25 cellular contexts compared by ENCODE assay signal in the genomic region with DNA sequence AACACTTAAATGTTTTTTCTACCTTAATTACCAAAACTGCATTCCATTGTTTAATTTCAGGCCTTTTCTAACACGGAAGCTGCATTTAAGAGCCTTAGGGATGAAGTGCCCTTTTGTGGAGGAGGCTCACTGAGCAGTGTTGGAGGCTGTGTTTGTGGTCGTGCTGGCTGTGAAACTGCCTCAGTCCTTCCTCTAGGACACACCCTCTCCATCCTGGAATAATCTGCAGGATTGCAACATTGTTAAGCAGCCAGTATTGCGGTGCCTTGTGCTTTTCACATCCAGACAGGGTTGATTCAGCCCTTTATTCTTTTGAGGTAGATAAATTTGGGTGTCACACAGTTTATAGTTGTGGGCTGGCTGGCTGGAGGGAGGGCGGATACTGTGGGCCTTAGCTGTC.
A peak's percentile ranks its signal among the peaks of the same experiment; 100 is the strongest.
DNase-seq lines count a peak whose midpoint lies in the region; ATAC-seq and TF ChIP-seq lines count a peak whose summit lies in the region.
"Had no signal": no experiment of that assay in that cellular context is flagged by ENCODE, and none has a peak within 500 bp of the region (broad histone marks: within the 10 kb centered on the region; RNA-seq: fewer than 3 reads in every experiment).

No MANE protein-coding gene starts in this region.

- H2BK120ac ChIP-seq in neuronal stem cell (ENCODE audit: low read depth, low read length), result no peak overlapping the region

- no peak for ATAC-seq in natural killer cell
- ATAC-seq: activated CD4-positive, CD25-positive, alpha-beta regulatory T cell treated with anti-CD3 and anti-CD28 coated beads, Interleukin-2, amount 50 U/mL, for 24 hours; activated T-helper 17 cell treated with anti-CD3 and anti-CD28 coated beads, Interleukin-2, amount 50 U/mL, for 72 hours; upper lobe of right lung had no signal

- no peak overlapping the region for H3K4ac ChIP-seq in neuronal stem cell (ENCODE audit: low read length)

- no peak for TF ChIP-seq CTCF in fibroblast of the aortic adventitia (IDR thresholded peaks at IDR 0.05; ENCODE audit: insufficient read depth, low read length)
- TF ChIP-seq CTCF in smooth muscle cell (IDR thresholded peaks at IDR 0.05; ENCODE audit: borderline replicate concordance, insufficient read depth, poor library complexity, severe bottlenecking), result no peak
- TF ChIP-seq CTCF in natural killer cell (IDR thresholded peaks at IDR 0.05), result no peak

- H2AFZ ChIP-seq in smooth muscle cell (ENCODE audit: low read depth), result no peak overlapping the region
- no peak overlapping the region for H2AFZ ChIP-seq in neuronal stem cell (ENCODE audit: low read length)
- H2AFZ ChIP-seq: parathyroid adenoma had no signal

- H3K9me3 Mint-ChIP-seq in natural killer cell, result no peaks in the 10 kb centered on the region
- H3K9me3 Mint-ChIP-seq: activated CD4-positive, alpha-beta memory T cell treated with anti-CD3 and anti-CD28 coated beads for 36 hours; activated naive CD4-positive, alpha-beta T cell treated with anti-CD3 and anti-CD28 coated beads, Interleukin-2, amount 50 U/mL, for 24 hours; activated T-helper 17 cell treated with anti-CD3 and anti-CD28 coated beads, Interleukin-2, amount 50 U/mL, for 72 hours; T-helper 1 cell treated with Interleukin-12 subunit alpha and Interleukin-12 subunit beta and Interleukin-4 antibody, amounts not matched to agents 30 μg/mL and 1 μg/mL, for 36 hours had no signal

- H3K4me1 Mint-ChIP-seq in natural killer cell, result peaks cover 5 to 7% of the 10 kb centered on the region in 2 donors
- H3K4me1 Mint-ChIP-seq: activated naive CD4-positive, alpha-beta T cell treated with anti-CD3 and anti-CD28 coated beads, Interleukin-2, amount 50 U/mL, for 24 hours; activated T-helper 17 cell treated with anti-CD3 and anti-CD28 coated beads, Interleukin-2, amount 50 U/mL, for 72 hours had no signal

- H3K23ac ChIP-seq in neuronal stem cell (ENCODE audit: low read depth, low read length, poor library complexity), result no peak overlapping the region

- H2BK12ac ChIP-seq in neuronal stem cell (ENCODE audit: low read length), result no peak overlapping the region

- H3K4me2 ChIP-seq in smooth muscle cell (peak overlapping the region; percentile 14), neuronal stem cell (ENCODE audit: insufficient read depth, low read length, poor library complexity, severe bottlenecking) (no peak overlapping the region)
- H3K4me2 ChIP-seq: SK-N-SH had no signal

- no peak overlapping the region for H4K91ac ChIP-seq in neuronal stem cell (ENCODE audit: low read depth, low read length, poor library complexity)

- no peak overlapping the region for H3K4me3 Mint-ChIP-seq in natural killer cell
- H3K4me3 Mint-ChIP-seq: activated CD4-positive, alpha-beta memory T cell treated with anti-CD3 and anti-CD28 coated beads for 36 hours; activated naive CD4-positive, alpha-beta T cell treated with anti-CD3 and anti-CD28 coated beads, Interleukin-2, amount 50 U/mL, for 24 hours; activated T-helper 17 cell treated with anti-CD3 and anti-CD28 coated beads, Interleukin-2, amount 50 U/mL, for 72 hours; T-helper 1 cell treated with Interleukin-12 subunit alpha and Interleukin-12 subunit beta and Interleukin-4 antibody, amounts not matched to agents 30 μg/mL and 1 μg/mL, for 36 hours had no signal

- no peak overlapping the region for H3K18ac ChIP-seq in neuronal stem cell (ENCODE audit: low read length)

- no peaks in the 10 kb centered on the region for H3K4me1 ChIP-seq in smooth muscle cell (ENCODE audit: low read depth)
- peaks cover 0 to 2% of the 10 kb centered on the region in 2 donors for H3K4me1 ChIP-seq in neuronal stem cell (ENCODE audit: control insufficient read depth in 2 of 2, insufficient read depth in 1 of 2, low read depth in 1 of 2, low read length in 2 of 2)
- H3K4me1 ChIP-seq: ascending aorta, heart left ventricle, parathyroid adenoma, right atrium auricular region, upper lobe of right lung had no signal

- H3K27ac ChIP-seq in smooth muscle cell (ENCODE audit: low read depth) (no peak overlapping the region), neuronal stem cell (replicated peaks; ENCODE audit: low read length) (no peak overlapping the region)
- H3K27ac ChIP-seq: ascending aorta, heart left ventricle, parathyroid adenoma, right atrium auricular region, upper lobe of right lung had no signal

- in situ Hi-C loops in SK-MEL-5 (cut with HindIII; ENCODE audit: low pct_unique_long_range_greater_than_20kb, low sequenced_read_pairs), result no loop called here

- 21% methylated on average over 4 of the region's 4 CpGs for WGBS in smooth muscle cell (ENCODE audit: low lambda C conversion rate)
- no CpG with 5 or more reads among the region's 4 CpGs for WGBS in neuronal stem cell (ENCODE audit: extremely low coverage in 2 of 2, insufficient read length in 2 of 2, insufficient replicate concordance in 1 of 2), 2 donors

- H3K9ac ChIP-seq in smooth muscle cell (ENCODE audit: low read depth) (no peak overlapping the region), neuronal stem cell (ENCODE audit: low read depth, low read length, poor library complexity) (no peak overlapping the region)
- H3K9ac ChIP-seq: parathyroid adenoma, SK-N-SH had no signal

- H3K14ac ChIP-seq in neuronal stem cell (ENCODE audit: low read length), result no peak overlapping the region

- DNase-seq in H4 (ENCODE audit: low spot score) (peak; percentile 79), SK-MEL-5 (ENCODE audit: low read depth, low spot score) (peak; percentile 66), fibroblast of the aortic adventitia (ENCODE audit: low read depth) (peak; percentile 6), smooth muscle cell (lab: John Stamatoyannopoulos, UW; ENCODE audit: unreplicated experiment) (no peak), neuronal stem cell (ENCODE audit: low spot score) (no peak), natural killer cell (no peak), NCI-H187 (lab: John Stamatoyannopoulos, UW) (no peak)
- DNase-seq: activated CD4-positive, alpha-beta memory T cell treated with anti-CD3 and anti-CD28 coated beads for 36 hours; activated CD8-positive, alpha-beta memory T cell treated with anti-CD3 and anti-CD28 coated beads, Interleukin-2, amount 50 U/mL, for 48 hours; cerebellar nuclear complex; foreskin fibroblast; heart left ventricle; NCI-H1048; NCI-H187 treated with DMSO at 0.1 percent for 48 hours; NCI-H526; SK-N-SH; stimulated activated CD4-positive, alpha-beta T cell treated with anti-CD3 and anti-CD28 coated beads, Interleukin-2, amount 100 ng/mL, for 48 hours; upper lobe of right lung had no signal

- no peak overlapping the region for H4K8ac ChIP-seq in neuronal stem cell (ENCODE audit: low read depth, low read length)

- H3K36me3 Mint-ChIP-seq in natural killer cell, result no peaks in the 10 kb centered on the region
- H3K36me3 Mint-ChIP-seq: activated CD4-positive, alpha-beta memory T cell treated with anti-CD3 and anti-CD28 coated beads for 36 hours; activated naive CD4-positive, alpha-beta T cell treated with anti-CD3 and anti-CD28 coated beads, Interleukin-2, amount 50 U/mL, for 24 hours had no signal

- no peak overlapping the region for H3K4me3 ChIP-seq in fibroblast of the aortic adventitia (ENCODE audit: low read depth, low read length)
- no peak overlapping the region for H3K4me3 ChIP-seq in smooth muscle cell
- H3K4me3 ChIP-seq in neuronal stem cell (ENCODE audit: low read length in 2 of 2), result no peak overlapping the region
- H3K4me3 ChIP-seq: ascending aorta, heart left ventricle, right atrium auricular region, upper lobe of right lung had no signal

- intact Hi-C loops in natural killer cell (cut with micrococcal nuclease), result no loop called here

- H2AK5ac ChIP-seq in neuronal stem cell (ENCODE audit: low read depth, low read length), result no peak overlapping the region

- no peaks in the 10 kb centered on the region for H3K36me3 ChIP-seq in smooth muscle cell (ENCODE audit: low read depth)
- no peaks in the 10 kb centered on the region for H3K36me3 ChIP-seq in neuronal stem cell (replicated peaks in 1 of 2; ENCODE audit: control insufficient read depth in 2 of 2, insufficient read depth in 2 of 2, low read length in 2 of 2)
- H3K36me3 ChIP-seq: ascending aorta, heart left ventricle, right atrium auricular region, upper lobe of right lung had no signal

- H3K27ac Mint-ChIP-seq in natural killer cell, result no peak overlapping the region
- H3K27ac Mint-ChIP-seq: activated CD4-positive, alpha-beta memory T cell treated with anti-CD3 and anti-CD28 coated beads for 36 hours; activated naive CD4-positive, alpha-beta T cell treated with anti-CD3 and anti-CD28 coated beads, Interleukin-2, amount 50 U/mL, for 24 hours; activated T-helper 17 cell treated with anti-CD3 and anti-CD28 coated beads, Interleukin-2, amount 50 U/mL, for 72 hours; T-helper 1 cell treated with Interleukin-12 subunit alpha and Interleukin-12 subunit beta and Interleukin-4 antibody, amounts not matched to agents 30 μg/mL and 1 μg/mL, for 36 hours had no signal

- H3K9me3 ChIP-seq in smooth muscle cell (replicated peaks; ENCODE audit: low read depth) (no peaks in the 10 kb centered on the region), neuronal stem cell (replicated peaks in 1 of 2; ENCODE audit: control insufficient read depth in 2 of 2, insufficient read depth in 1 of 2, low read depth in 1 of 2, low read length in 2 of 2) (no peaks in the 10 kb centered on the region)
- H3K9me3 ChIP-seq: ascending aorta, SK-N-SH, upper lobe of right lung had no signal

- no peaks in the 10 kb centered on the region for H3K79me1 ChIP-seq in neuronal stem cell (ENCODE audit: low read depth, low read length)

- no peaks in the 10 kb centered on the region for H3K79me2 ChIP-seq in smooth muscle cell (ENCODE audit: low read depth)
- H3K79me2 ChIP-seq: parathyroid adenoma had no signal

- no peaks in the 10 kb centered on the region for H4K20me1 ChIP-seq in smooth muscle cell (ENCODE audit: low read depth)

- no peaks in the 10 kb centered on the region for H3K27me3 ChIP-seq in smooth muscle cell (ENCODE audit: low read depth)
- no peaks in the 10 kb centered on the region for H3K27me3 ChIP-seq in neuronal stem cell (ENCODE audit: control insufficient read depth in 3 of 3, insufficient read depth in 3 of 3, low read depth in 1 of 3, low read length in 3 of 3)
- H3K27me3 ChIP-seq: ascending aorta, heart left ventricle, right atrium auricular region had no signal

- H3F3A ChIP-seq in smooth muscle cell (ENCODE audit: low read depth), result no peaks in the 10 kb centered on the region

- H3K27me3 Mint-ChIP-seq in natural killer cell (ENCODE audit: low read depth in 2 of 2), result no peaks in the 10 kb centered on the region
- H3K27me3 Mint-ChIP-seq: activated CD4-positive, alpha-beta memory T cell treated with anti-CD3 and anti-CD28 coated beads for 36 hours; activated naive CD4-positive, alpha-beta T cell treated with anti-CD3 and anti-CD28 coated beads, Interleukin-2, amount 50 U/mL, for 24 hours had no signal

- H2BK5ac ChIP-seq in neuronal stem cell (ENCODE audit: low read length), result no peak overlapping the region

- H2BK15ac ChIP-seq in neuronal stem cell (ENCODE audit: low read length), result no peak overlapping the region

Comparison
In these comparisons a context has a peak if more than half of its experiments do, and no peak if none do; other contexts are left out.
1. DNase-seq: peak in H4 (single experiment), SK-MEL-5 (single experiment) and fibroblast of the aortic adventitia (single experiment); none in smooth muscle cell (single experiment), neuronal stem cell (single experiment), natural killer cell (single experiment) and NCI-H187 (0 of 2).